8 cellular contexts compared by ENCODE assay signal in the genomic region with DNA sequence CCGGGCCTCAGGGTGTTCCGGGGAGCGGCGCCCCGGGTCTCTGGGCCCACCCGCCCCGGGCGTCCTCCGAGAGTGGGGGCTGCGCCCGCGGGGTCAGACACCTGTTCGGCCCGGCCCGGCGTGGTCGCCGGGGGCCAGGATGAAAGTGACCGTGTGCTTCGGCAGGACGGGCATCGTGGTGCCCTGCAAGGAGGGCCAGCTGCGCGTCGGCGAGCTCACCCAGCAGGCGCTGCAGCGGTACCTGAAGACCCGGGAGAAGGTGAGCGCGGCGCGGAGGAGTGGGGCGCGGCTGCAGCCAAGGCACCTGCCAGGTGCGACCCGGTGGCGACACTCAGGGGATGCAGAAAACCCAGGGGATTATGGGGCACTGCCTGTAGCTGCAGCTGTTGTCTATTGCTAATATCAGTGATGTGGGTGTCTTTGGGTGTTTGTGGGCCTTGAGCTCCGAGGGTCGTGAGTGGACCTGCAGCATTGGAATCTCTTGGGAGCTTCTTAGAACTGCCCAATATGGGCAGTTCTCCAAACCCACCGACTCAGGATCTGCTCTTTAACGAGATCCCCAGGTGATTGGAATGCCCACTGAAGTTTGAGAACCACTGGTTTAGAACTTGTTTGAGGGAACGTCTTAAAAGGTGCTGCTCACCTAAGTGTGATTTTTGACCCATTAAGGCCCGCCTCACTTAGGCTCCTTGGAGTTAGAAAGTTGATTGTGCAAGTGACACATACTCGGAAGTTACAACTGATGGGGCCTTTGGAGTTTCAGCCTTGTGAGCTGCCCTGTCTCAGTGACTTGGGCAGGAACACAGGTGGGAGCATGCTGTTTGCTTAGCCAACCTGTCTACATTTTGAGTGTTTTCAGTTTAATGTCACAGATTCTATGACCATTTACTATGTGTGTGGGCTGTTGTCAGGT. TPM values are rescaled to one million over a fixed set of nuclear protein-coding genes. Genes with fewer than 3 reads are reported as not detected.
DNase-seq lines count a peak whose midpoint lies in the region; ATAC-seq and TF ChIP-seq lines count a peak whose summit lies in the region.

No MANE protein-coding gene starts in this region.

- no peak for TF ChIP-seq POLR2A in spleen (IDR thresholded peaks at IDR 0.05)

- H3K4me1 ChIP-seq in adipocyte (ENCODE audit: control insufficient read depth, insufficient read depth, low read length) = peaks cover 59% of the 10 kb centered on the region
- H3K4me1 ChIP-seq in spleen = peaks cover 0 to 33% (median 16%) of the 10 kb centered on the region in 6 donors

- H3K36me3 ChIP-seq in adipocyte (ENCODE audit: control insufficient read depth, insufficient read depth, low read length, severe bottlenecking) (no peaks in the 10 kb centered on the region), spleen (no peaks in the 10 kb centered on the region)

- intact Hi-C loops in Right ventricle myocardium superior (cut with DNase I) (no loop called here), cardiac septum (cut with DNase I) (loop anchor here (10.0 kb wide), 1 partner anchor 221 kb away; no protein-coding TSS in a partner anchor), spleen (cut with DNase I; ENCODE audit: low total_unique reads) (no loop called here)

- 5 to 59% (median 8%) methylated on average over 4 to 45 of the region's 45 CpGs for WGBS in spleen, 5 donors

- DNase-seq in Right ventricle myocardium superior (no peak), cardiac septum (ENCODE audit: low spot score) (no peak), LoVo (ENCODE audit: low spot score) (peak; percentile 50), adipocyte (ENCODE audit: low read depth) (peak; percentile 32), immature natural killer cell (no peak), spleen (peak; percentile 78), NOMO-1 treated with DMSO at 0.1 percent for 48 hours (lab: John Stamatoyannopoulos, UW; ENCODE audit: unreplicated experiment) (no peak), SHP77 treated with DMSO at 0.1 percent for 48 hours (lab: John Stamatoyannopoulos, UW) (no peak)

- H3K27ac ChIP-seq in spleen = peak overlapping the region in 7 of 8 donors; percentile 75 to 86 (median 82)

- H3K27ac Mint-ChIP-seq in immature natural killer cell = no peak overlapping the region

- H3K4me3 ChIP-seq in adipocyte (ENCODE audit: low read length) (peak overlapping the region; percentile 93), spleen (peak overlapping the region; percentile 56 to 84 (median 64))

- peaks cover 10 to 16% of the 10 kb centered on the region in 2 donors for H3K4me1 Mint-ChIP-seq in immature natural killer cell

- H3K27me3 Mint-ChIP-seq in immature natural killer cell (ENCODE audit: low read depth in 3 of 3) = peaks cover 2 to 18% (median 8%) of the 10 kb centered on the region in 3 donors

- no peaks in the 10 kb centered on the region for H3K36me3 Mint-ChIP-seq in immature natural killer cell

- peaks cover 0 to 2% (median 0%) of the 10 kb centered on the region in 6 donors for H3K9me3 Mint-ChIP-seq in immature natural killer cell

- no peaks in the 10 kb centered on the region for H3K27me3 ChIP-seq in adipocyte (replicated peaks; ENCODE audit: control insufficient read depth, insufficient read depth, low read length)
- peaks cover 0 to 42% (median 10%) of the 10 kb centered on the region in 7 donors for H3K27me3 ChIP-seq in spleen (replicated peaks in 1 of 7)

- no peaks in the 10 kb centered on the region for H3K9me3 ChIP-seq in adipocyte (ENCODE audit: control insufficient read depth, low read length)
- no peaks in the 10 kb centered on the region for H3K9me3 ChIP-seq in spleen

- H3K4me3 Mint-ChIP-seq in immature natural killer cell = peak overlapping the region; percentile 65 to 79 (median 73)

- peak overlapping the region; percentile 89 for H3K9ac ChIP-seq in adipocyte (ENCODE audit: low read length)

- TF ChIP-seq CTCF in spleen (IDR thresholded peaks at IDR 0.05 in 8 of 11, conservative IDR thresholded peaks at IDR 0.05 in 3 of 11) = no peak

- peak; percentile 36 for ATAC-seq in Right ventricle myocardium superior (ENCODE audit: poor library complexity)

RNA-seq across cellular contexts. Expression of a gene that starts 0.8 kb away (rescaled TPM):
- total RNA-seq in Right ventricle myocardium superior (6.8 TPM), cardiac septum (9.5 TPM), spleen (10 to 100 TPM; 12.3 to 27.8 (median 17.0) TPM)
- polyA plus RNA-seq in immature natural killer cell (not detected), spleen (1 to 10 TPM in 1 of 3 donors, under 1 TPM in 2; 0.85 to 1.3 (median 0.87) TPM)

Comparison
In these comparisons a context has a peak if more than half of its experiments do, and no peak if none do; other contexts are left out.
1. DNase-seq: peak in LoVo (single experiment), adipocyte (single experiment) and spleen (single experiment); none in Right ventricle myocardium superior (single experiment), cardiac septum (single experiment), immature natural killer cell (0 of 3), NOMO-1 treated with DMSO at 0.1 percent for 48 hours (single experiment) and SHP77 treated with DMSO at 0.1 percent for 48 hours (single experiment).